In the genomic region with DNA sequence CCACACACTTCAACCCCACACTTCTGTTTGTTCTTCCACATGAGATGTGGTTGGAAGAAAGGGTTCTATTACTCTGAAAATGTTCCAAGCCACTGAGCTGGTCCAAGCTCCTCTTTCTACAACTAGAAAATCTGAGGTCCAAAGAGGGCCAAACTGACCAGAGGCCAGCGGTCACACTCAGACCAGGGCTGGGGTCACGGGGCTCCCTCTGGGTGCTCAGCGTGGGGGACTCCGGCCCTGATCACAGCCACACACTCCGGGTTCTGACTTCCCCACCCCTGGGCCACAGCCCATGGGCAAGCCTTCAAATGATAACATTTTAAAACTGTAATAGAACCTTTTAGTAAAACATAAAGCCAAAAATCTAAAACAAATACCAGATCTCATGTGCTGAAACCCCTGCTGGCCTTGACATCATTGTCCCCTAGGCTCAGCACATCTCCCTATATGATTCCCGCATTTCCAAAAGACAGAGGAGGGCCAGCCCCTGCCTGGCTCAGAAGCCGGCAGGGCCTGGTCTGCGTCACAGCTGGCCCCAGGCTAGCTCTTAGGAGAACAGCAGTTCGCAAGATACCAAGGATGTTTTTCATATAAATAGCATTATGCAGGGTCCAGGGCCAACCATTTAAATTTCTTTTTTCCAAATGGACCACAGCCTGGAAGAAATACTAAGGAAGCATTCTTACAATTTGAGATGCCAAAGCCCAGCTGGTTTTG, we compare ENCODE assay signal across 13 cellular contexts. TPM values are rescaled to one million over a fixed set of nuclear protein-coding genes. Genes with fewer than 3 reads are reported as not detected.
DNase-seq lines count a peak whose midpoint lies in the region; ATAC-seq and TF ChIP-seq lines count a peak whose summit lies in the region.
"Had no signal": no experiment of that assay in that cellular context is flagged by ENCODE, and none has a peak within 500 bp of the region (broad histone marks: within the 10 kb centered on the region; RNA-seq: fewer than 3 reads in every experiment).

No MANE protein-coding gene starts in this region.

- CTCF ChIA-PET in activated naive CD4-positive, alpha-beta T cell treated with anti-CD3 and anti-CD28 coated beads, Interleukin-2, amount 10 ng/mL, durations not matched to agents 7 days and 5 days (lab: Charles Lee) = interaction anchor here (3.9 kb wide), 1 partner anchor 12 kb away, joined by 19 read pairs; no protein-coding TSS in a partner anchor

- in situ Hi-C loops in KBM-7 (cut with MboI; ENCODE audit: low pct_unique_long_range_greater_than_20kb, low sequenced_read_pairs) = no loop called here

- no peaks in the 10 kb centered on the region for H3K36me3 ChIP-seq in left ventricle myocardium inferior

- H3K9me3 Mint-ChIP-seq in activated naive CD4-positive, alpha-beta T cell treated with anti-CD3 and anti-CD28 coated beads, Interleukin-2, amount 10 ng/mL, durations not matched to agents 7 days and 5 days = no peaks in the 10 kb centered on the region

- peak; percentile 64 for DNase-seq in AG08396 (ENCODE audit: low spot score)
- DNase-seq in T-helper 17 cell = no peak
- DNase-seq in left ventricle myocardium inferior = no peak
- DNase-seq in posterior vena cava (ENCODE audit: low spot score) = peak; percentile 90
- no peak for DNase-seq in KBM-7
- DNase-seq in NOMO-1 treated with dmso at 0.1 percent for 144 hours (lab: John Stamatoyannopoulos, UW; ENCODE audit: unreplicated experiment) = no peak
- no peak for DNase-seq in C1 segment of cervical spinal cord (lab: John Stamatoyannopoulos, UW)
- DNase-seq in activated naive CD4-positive, alpha-beta T cell treated with anti-CD3 and anti-CD28 coated beads, Interleukin-2, amount 10 ng/mL, durations not matched to agents 7 days and 5 days = no peak
- DNase-seq: amygdala, NCI-H1048, NCI-H226 had no signal

- no peaks in the 10 kb centered on the region for H3K9me3 ChIP-seq in T-helper 17 cell (ENCODE audit: control insufficient read depth, low read length, poor library complexity, severe bottlenecking)
- H3K9me3 ChIP-seq in left ventricle myocardium inferior (replicated peaks) = no peaks in the 10 kb centered on the region

- no peak for ATAC-seq in T-helper 17 cell
- ATAC-seq: activated CD4-positive, CD25-positive, alpha-beta regulatory T cell treated with anti-CD3 and anti-CD28 coated beads, Interleukin-2, amount 50 U/mL, for 24 hours had no signal

- intact Hi-C loops in left ventricle myocardium inferior (cut with micrococcal nuclease) (no loop called here), posterior vena cava (cut with DNase I) (no loop called here)

- H3K27ac Mint-ChIP-seq in T-helper 17 cell = peak overlapping the region; percentile 39
- no peak overlapping the region for H3K27ac Mint-ChIP-seq in activated naive CD4-positive, alpha-beta T cell treated with anti-CD3 and anti-CD28 coated beads, Interleukin-2, amount 10 ng/mL, durations not matched to agents 7 days and 5 days

- H3K4me3 ChIP-seq in left ventricle myocardium inferior = no peak overlapping the region
- H3K4me3 ChIP-seq: skin epidermis had no signal

- H3K4me3 Mint-ChIP-seq in T-helper 17 cell = no peak overlapping the region
- no peak overlapping the region for H3K4me3 Mint-ChIP-seq in activated naive CD4-positive, alpha-beta T cell treated with anti-CD3 and anti-CD28 coated beads, Interleukin-2, amount 10 ng/mL, durations not matched to agents 7 days and 5 days

- peaks cover 43% of the 10 kb centered on the region for H3K27me3 ChIP-seq in left ventricle myocardium inferior (ENCODE audit: low read depth)

- H3K27me3 Mint-ChIP-seq in T-helper 17 cell = no peaks in the 10 kb centered on the region
- peaks cover 42% of the 10 kb centered on the region for H3K27me3 Mint-ChIP-seq in activated naive CD4-positive, alpha-beta T cell treated with anti-CD3 and anti-CD28 coated beads, Interleukin-2, amount 10 ng/mL, durations not matched to agents 7 days and 5 days

- H3K4me1 ChIP-seq in left ventricle myocardium inferior = peaks cover 17% of the 10 kb centered on the region

- TF ChIP-seq CTCF in left ventricle myocardium inferior (IDR thresholded peaks at IDR 0.05; ENCODE audit: borderline replicate concordance) = no peak

- H3K36me3 Mint-ChIP-seq in T-helper 17 cell (ENCODE audit: low read depth) = no peaks in the 10 kb centered on the region
- no peaks in the 10 kb centered on the region for H3K36me3 Mint-ChIP-seq in activated naive CD4-positive, alpha-beta T cell treated with anti-CD3 and anti-CD28 coated beads, Interleukin-2, amount 10 ng/mL, durations not matched to agents 7 days and 5 days

- H3K27ac ChIP-seq in left ventricle myocardium inferior (replicated peaks) = peak overlapping the region; percentile 54

- H3K4me1 Mint-ChIP-seq in T-helper 17 cell = peaks cover 29% of the 10 kb centered on the region
- H3K4me1 Mint-ChIP-seq in activated naive CD4-positive, alpha-beta T cell treated with anti-CD3 and anti-CD28 coated beads, Interleukin-2, amount 10 ng/mL, durations not matched to agents 7 days and 5 days = peaks cover 30% of the 10 kb centered on the region

RNA-seq across cellular contexts. Expression of a gene that starts 3.3 kb away (rescaled TPM):
- total RNA-seq in T-helper 17 cell = under 1 TPM in 1 of 2 donors, not detected in 1; 0.99 TPM
- 0.41 TPM for total RNA-seq in left ventricle myocardium inferior
- total RNA-seq in posterior vena cava = 1 to 10 TPM in 1 of 2 donors, under 1 TPM in 1; 0.42 to 1.1 TPM

RNA-seq across cellular contexts. Expression of a gene that starts 26.8 kb away (rescaled TPM):
- 10 to 100 TPM in 1 of 2 donors, 1 to 10 TPM in 1; 9.7 to 24.4 TPM for total RNA-seq in T-helper 17 cell
- 0.16 TPM for total RNA-seq in left ventricle myocardium inferior
- total RNA-seq in posterior vena cava = 1 to 10 TPM; 4.1 to 6.2 TPM

Comparison
In these comparisons a context has a peak if more than half of its experiments do, and no peak if none do; other contexts are left out.
1. DNase-seq: peak in AG08396 (single experiment) and posterior vena cava (single experiment); none in T-helper 17 cell (0 of 3), left ventricle myocardium inferior (single experiment), KBM-7 (single experiment), NOMO-1 treated with dmso at 0.1 percent for 144 hours (single experiment), C1 segment of cervical spinal cord (0 of 14) and activated naive CD4-positive, alpha-beta T cell treated with anti-CD3 and anti-CD28 coated beads, Interleukin-2, amount 10 ng/mL, durations not matched to agents 7 days and 5 days (single experiment).